In genomic region chr17:72518810-72519597, GRCh38 we compare ENCODE assay signal across 10 cellular contexts.
DNase-seq lines count a peak whose midpoint lies in the region; ATAC-seq and TF ChIP-seq lines count a peak whose summit lies in the region.
"Had no signal": no experiment of that assay in that cellular context is flagged by ENCODE, and none has a peak within 500 bp of the region (broad histone marks: within the 10 kb centered on the region; RNA-seq: fewer than 3 reads in every experiment).

No MANE protein-coding gene starts in this region.

- peaks cover 57% of the 10 kb centered on the region for H3K4me1 Mint-ChIP-seq in progenitor cell of endocrine pancreas (ENCODE audit: low read depth)

- TF ChIP-seq CTCF in dorsolateral prefrontal cortex (IDR thresholded peaks at IDR 0.05 in 54 of 56, conservative IDR thresholded peaks at IDR 0.05 in 2 of 56; ENCODE audit: low read depth in 1 of 56, partially characterized antibody in 56 of 56) (no peak), progenitor cell of endocrine pancreas (IDR thresholded peaks at IDR 0.05; ENCODE audit: unreplicated experiment) (no peak)

- ATAC-seq in HG02885 (IDR thresholded peaks at IDR 0.05; ENCODE audit: poor library complexity, unreplicated experiment) (no peak), HG03469 (IDR thresholded peaks at IDR 0.05; ENCODE audit: unreplicated experiment) (no peak)
- ATAC-seq: CD8-positive, alpha-beta T cell had no signal

- peak overlapping the region; percentile 89 for H3K27ac Mint-ChIP-seq in progenitor cell of endocrine pancreas
- H3K27ac Mint-ChIP-seq: CD8-positive, alpha-beta T cell had no signal

- H3K36me3 Mint-ChIP-seq in progenitor cell of endocrine pancreas (ENCODE audit: insufficient read depth): no peaks in the 10 kb centered on the region
- H3K36me3 Mint-ChIP-seq: CD8-positive, alpha-beta T cell had no signal

- H3K27ac ChIP-seq in dorsolateral prefrontal cortex: peak overlapping the region in 54 of 59 donors; percentile 13 to 85 (median 66)

- no peaks in the 10 kb centered on the region for H3K9me3 Mint-ChIP-seq in progenitor cell of endocrine pancreas (ENCODE audit: low read depth)
- H3K9me3 Mint-ChIP-seq: CD8-positive, alpha-beta T cell had no signal

- peak overlapping the region; percentile 25 for H3K4me3 Mint-ChIP-seq in progenitor cell of endocrine pancreas (ENCODE audit: low read depth)
- H3K4me3 Mint-ChIP-seq: CD8-positive, alpha-beta T cell had no signal

- DNase-seq in Daoy (ENCODE audit: low read depth) (peak; percentile 40), NCI-H2196 treated with DMSO at 0.1 percent for 48 hours (lab: John Stamatoyannopoulos, UW; ENCODE audit: unreplicated experiment) (peak; percentile 76), dorsolateral prefrontal cortex (peak in 1 of 10 donors; percentile 53), progenitor cell of endocrine pancreas (ENCODE audit: low spot score, unreplicated experiment) (peak; percentile 41), Kasumi-1 (lab: John Stamatoyannopoulos, UW) (no peak), occipital lobe (lab: John Stamatoyannopoulos, UW) (no peak)
- DNase-seq: activated gamma-delta T cell treated with Interleukin-2 at 50 U/mL for 16 hours; CD8-positive, alpha-beta T cell had no signal

- intact Hi-C loops in dorsolateral prefrontal cortex (cut with DNase I): loop anchor here in 1 of 2 donors (10.0 kb wide), 1 partner anchor 164 kb away; no protein-coding TSS in a partner anchor

- H3K4me3 ChIP-seq in dorsolateral prefrontal cortex: peak overlapping the region in 16 of 59 donors; percentile 2 to 44 (median 18)

- no peaks in the 10 kb centered on the region for H3K27me3 Mint-ChIP-seq in progenitor cell of endocrine pancreas

- H3K27me3 ChIP-seq in dorsolateral prefrontal cortex: peaks cover 0 to 26% (median 0%) of the 10 kb centered on the region in 45 donors

Comparison
In these comparisons a context has a peak if more than half of its experiments do, and no peak if none do; other contexts are left out.
1. DNase-seq: peak in Daoy (single experiment), NCI-H2196 treated with DMSO at 0.1 percent for 48 hours (single experiment) and progenitor cell of endocrine pancreas (single experiment); none in Kasumi-1 (0 of 2) and occipital lobe (single experiment).